ENCODE assay signal across 8 cellular contexts in the genomic region with DNA sequence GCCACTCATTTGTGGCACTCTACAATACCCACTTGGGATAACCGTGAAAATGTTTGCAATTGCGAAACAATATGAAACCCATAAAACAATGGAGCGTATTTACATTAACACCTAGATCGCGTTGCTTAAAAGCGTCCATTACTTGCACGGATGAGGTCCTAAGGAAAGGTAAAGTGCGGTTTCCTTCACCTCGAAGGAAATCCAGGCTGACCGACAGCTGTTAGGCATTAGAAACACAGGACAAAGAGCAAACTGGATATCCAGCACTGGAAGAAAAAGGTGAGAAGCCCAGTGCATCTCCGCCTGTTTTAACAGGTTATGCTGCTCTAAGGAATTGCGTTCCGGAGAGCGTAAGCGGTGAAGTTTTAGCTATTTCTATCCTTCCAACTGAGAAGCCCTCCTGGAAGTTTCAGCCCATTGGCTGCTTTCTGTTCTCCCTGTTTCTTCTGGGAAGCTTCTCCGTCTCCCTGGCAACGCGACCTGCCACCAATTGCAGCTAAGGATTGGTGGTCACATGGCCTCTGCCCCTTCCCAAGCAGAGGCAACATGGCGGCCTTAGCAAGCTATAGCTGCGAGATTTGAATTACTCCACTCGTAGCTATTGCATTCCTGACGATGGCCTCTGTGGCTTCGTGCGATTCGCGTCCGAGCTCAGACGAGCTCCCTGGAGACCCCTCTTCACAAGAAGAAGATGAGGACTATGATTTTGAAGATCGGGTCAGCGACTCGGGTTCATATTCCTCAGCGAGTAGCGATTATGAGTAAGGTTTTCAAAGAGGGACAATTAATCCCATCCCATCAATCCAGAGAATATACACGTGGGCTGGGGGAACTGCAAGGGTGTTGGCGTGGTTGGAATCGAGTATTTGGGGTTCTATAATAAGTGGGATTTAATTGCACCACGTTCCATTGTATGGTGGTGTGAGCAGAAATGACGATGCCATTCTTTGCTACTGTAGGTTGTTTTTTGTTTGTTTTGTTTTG. TPM values are rescaled to one million over a fixed set of nuclear protein-coding genes. Genes with fewer than 3 reads are reported as not detected.
DNase-seq lines count a peak whose midpoint lies in the region; ATAC-seq and TF ChIP-seq lines count a peak whose summit lies in the region.

A gene (plus strand): TSS at position 538 of the 984 bp plus-strand sequence. CDS start 78 bp downstream, at position 616.

- peak within 1 kb of the TSS; percentile 66 for H3K27ac ChIP-seq in fibroblast of lung (ENCODE audit: insufficient read depth, low read length)
- no peak within 1 kb of the TSS for H3K27ac ChIP-seq in temporal lobe (ENCODE audit: low read depth, low read length)

- POLR2A ChIA-PET in activated CD8-positive, alpha-beta T cell treated with anti-CD3 and anti-CD28 coated beads, Interleukin-2, amount 10 ng/mL, durations not matched to agents 7 days and 5 days (lab: Charles Lee): no interaction called here

- H3K27me3 ChIP-seq in fibroblast of lung (ENCODE audit: control insufficient read depth, insufficient read depth, low read length): no peaks in the 10 kb centered on the region

- peak within 1 kb of the TSS; percentile 99 for H3K4me2 ChIP-seq in fibroblast of lung (ENCODE audit: extremely low read depth, insufficient read depth, low read length)

- no peaks in the 10 kb centered on the region for H3K36me3 Mint-ChIP-seq in activated CD8-positive, alpha-beta T cell treated with anti-CD3 and anti-CD28 coated beads, Interleukin-2, amount 10 ng/mL, durations not matched to agents 7 days and 5 days (ENCODE audit: low read depth)

- H4K20me1 ChIP-seq in fibroblast of lung (ENCODE audit: control insufficient read depth, extremely low read depth, insufficient read depth, low read length): no peaks in the 10 kb centered on the region

- H2AFZ ChIP-seq in fibroblast of lung (ENCODE audit: low read length): peak within 1 kb of the TSS; percentile 95

- H3K4me3 Mint-ChIP-seq in activated CD8-positive, alpha-beta T cell treated with anti-CD3 and anti-CD28 coated beads, Interleukin-2, amount 10 ng/mL, durations not matched to agents 7 days and 5 days: peak within 1 kb of the TSS; percentile 68

- CTCF ChIA-PET in activated CD8-positive, alpha-beta T cell treated with anti-CD3 and anti-CD28 coated beads, Interleukin-2, amount 10 ng/mL, durations not matched to agents 7 days and 5 days (lab: Charles Lee): interaction anchor here (1.3 kb wide), 1 partner anchor 100 kb away, joined by 3 read pairs; no protein-coding TSS in a partner anchor

- H3K9ac ChIP-seq in fibroblast of lung (ENCODE audit: insufficient read depth, low read length): peak within 1 kb of the TSS; percentile 59

- H3K79me2 ChIP-seq in fibroblast of lung (ENCODE audit: control insufficient read depth, insufficient read depth, low read length): no peaks in the 10 kb centered on the region

- H3K4me1 Mint-ChIP-seq in activated CD8-positive, alpha-beta T cell treated with anti-CD3 and anti-CD28 coated beads, Interleukin-2, amount 10 ng/mL, durations not matched to agents 7 days and 5 days (ENCODE audit: low read depth): peaks cover 11% of the 10 kb centered on the region

- peak within 1 kb of the TSS; percentile 63 to 92 (median 70) for H3K4me3 ChIP-seq in fibroblast of lung (replicated peaks in 1 of 4; ENCODE audit: control extremely low read depth in 1 of 4, insufficient read depth in 1 of 4, low read depth in 3 of 4, low read length in 4 of 4)

- DNase-seq in AG09319 (ENCODE audit: extremely low read depth, low read depth) (peak; percentile 85), NCI-H2171 treated with DMSO at 0.1 percent for 48 hours (lab: John Stamatoyannopoulos, UW) (peak; percentile 84), fibroblast of lung (ENCODE audit: low read depth in 2 of 2) (peak; percentile 96 to 98), mucosa of gallbladder (ENCODE audit: low spot score) (peak; percentile 96)
- DNase-seq in activated CD8-positive, alpha-beta T cell treated with anti-CD3 and anti-CD28 coated beads, Interleukin-2, amount 10 ng/mL, durations not matched to agents 7 days and 5 days: peak; percentile 48

- peak; percentile 100 for ATAC-seq in GM18907 (IDR thresholded peaks at IDR 0.05; ENCODE audit: unreplicated experiment)
- ATAC-seq in HG03135 (IDR thresholded peaks at IDR 0.05; ENCODE audit: unreplicated experiment): peak; percentile 98
- ATAC-seq in activated CD8-positive, alpha-beta T cell treated with anti-CD3 and anti-CD28 coated beads, Interleukin-2, amount 10 ng/mL, durations not matched to agents 7 days and 5 days: peak; percentile 91

- H3K9me3 ChIP-seq in fibroblast of lung (ENCODE audit: control insufficient read depth, insufficient read depth, low read depth, low read length): no peaks in the 10 kb centered on the region

- no peaks in the 10 kb centered on the region for H3K9me3 Mint-ChIP-seq in activated CD8-positive, alpha-beta T cell treated with anti-CD3 and anti-CD28 coated beads, Interleukin-2, amount 10 ng/mL, durations not matched to agents 7 days and 5 days (ENCODE audit: insufficient read depth)

- peaks cover 3% of the 10 kb centered on the region for H3K4me1 ChIP-seq in fibroblast of lung (ENCODE audit: control insufficient read depth, extremely low read depth, insufficient read depth, low read length)

- no peak within 1 kb of the TSS for H3K27ac Mint-ChIP-seq in activated CD8-positive, alpha-beta T cell treated with anti-CD3 and anti-CD28 coated beads, Interleukin-2, amount 10 ng/mL, durations not matched to agents 7 days and 5 days

- no peaks in the 10 kb centered on the region for H3K36me3 ChIP-seq in fibroblast of lung (ENCODE audit: control insufficient read depth, insufficient read depth, low read length)

- peaks cover 36% of the 10 kb centered on the region for H3K27me3 Mint-ChIP-seq in activated CD8-positive, alpha-beta T cell treated with anti-CD3 and anti-CD28 coated beads, Interleukin-2, amount 10 ng/mL, durations not matched to agents 7 days and 5 days (ENCODE audit: low read depth)

- no peak for TF ChIP-seq CTCF in AG09319 (IDR thresholded peaks at IDR 0.05; ENCODE audit: low read depth, low read length)
- TF ChIP-seq CTCF in fibroblast of lung (conservative IDR thresholded peaks at IDR 0.05 in 1 of 2, IDR thresholded peaks at IDR 0.05 in 1 of 2; ENCODE audit: low read depth in 1 of 2, low read length in 2 of 2): no peak

RNA-seq across cellular contexts. Expression of the gene that starts here (rescaled TPM):
- under 1 TPM; 0.16 to 0.37 TPM for total RNA-seq in activated CD8-positive, alpha-beta T cell treated with anti-CD3 and anti-CD28 coated beads, Interleukin-2, amount 10 ng/mL, durations not matched to agents 7 days and 5 days
- total RNA-seq in fibroblast of lung: 9.5 and 9.6 TPM in 2 replicates
- 2.4 and 5.6 TPM in 2 replicates for polyA plus RNA-seq in fibroblast of lung
- 1.3 and 2.5 TPM in 2 replicates for polyA plus RNA-seq in fibroblast of lung (2012)
- polyA minus RNA-seq in fibroblast of lung (ENCODE audit: low replicate concordance): 1.3 and 2.5 TPM in 2 replicates
- total RNA-seq in mucosa of gallbladder: 10.1 TPM
- 29.0 TPM for total RNA-seq in temporal lobe

Comparison
In these comparisons a context has a peak if more than half of its experiments do, and no peak if none do; other contexts are left out.
1. Peak in DNase-seq and ATAC-seq in activated CD8-positive, alpha-beta T cell treated with anti-CD3 and anti-CD28 coated beads, Interleukin-2, amount 10 ng/mL, durations not matched to agents 7 days and 5 days; RNA of the gene not detected or under 1 TPM.